In genomic region chr12:65640489-65640901, GRCh38 we compare ENCODE assay signal across 15 cellular contexts.
A peak's percentile ranks its signal among the peaks of the same experiment; 100 is the strongest.
DNase-seq lines count a peak whose midpoint lies in the region; ATAC-seq and TF ChIP-seq lines count a peak whose summit lies in the region.
"Had no signal": no experiment of that assay in that cellular context is flagged by ENCODE, and none has a peak within 500 bp of the region (broad histone marks: within the 10 kb centered on the region; RNA-seq: fewer than 3 reads in every experiment).

No MANE protein-coding gene starts in this region.

- H3K4me1 ChIP-seq in left ventricle myocardium inferior = no peaks in the 10 kb centered on the region
- H3K4me1 ChIP-seq in upper lobe of right lung = no peaks in the 10 kb centered on the region

- H3K27me3 ChIP-seq in left ventricle myocardium inferior (ENCODE audit: low read depth) (peaks cover 31% of the 10 kb centered on the region), brain microvascular endothelial cell (replicated peaks) (no peaks in the 10 kb centered on the region), upper lobe of right lung (peaks cover 17% of the 10 kb centered on the region)
- H3K27me3 ChIP-seq: ovary had no signal

- H3K9me3 ChIP-seq in left ventricle myocardium inferior (replicated peaks) = no peaks in the 10 kb centered on the region
- H3K9me3 ChIP-seq in upper lobe of right lung = no peaks in the 10 kb centered on the region
- H3K9me3 ChIP-seq: ovary had no signal

- no peaks in the 10 kb centered on the region for H3K36me3 ChIP-seq in left ventricle myocardium inferior
- H3K36me3 ChIP-seq in brain microvascular endothelial cell (replicated peaks) = no peaks in the 10 kb centered on the region
- no peaks in the 10 kb centered on the region for H3K36me3 ChIP-seq in upper lobe of right lung
- H3K36me3 ChIP-seq: ovary had no signal

- TF ChIP-seq CTCF in left ventricle myocardium inferior (IDR thresholded peaks at IDR 0.05; ENCODE audit: borderline replicate concordance) (no peak), brain microvascular endothelial cell (IDR thresholded peaks at IDR 0.05; ENCODE audit: low read depth, low read length, missing control alignments) (no peak), upper lobe of right lung (IDR thresholded peaks at IDR 0.05) (no peak)

- intact Hi-C loops in Right ventricle myocardium inferior (cut with DNase I) = no loop called here
- intact Hi-C loops in left ventricle myocardium inferior (cut with micrococcal nuclease) = no loop called here
- intact Hi-C loops in left ventricle myocardium superior (cut with micrococcal nuclease) = no loop called here
- intact Hi-C loops in upper lobe of right lung (cut with DNase I) = no loop called here

- H3K27ac ChIP-seq in left ventricle myocardium inferior (replicated peaks) (no peak overlapping the region), brain microvascular endothelial cell (peak overlapping the region; percentile 72), upper lobe of right lung (no peak overlapping the region)
- H3K27ac ChIP-seq: 22Rv1, ovary, RWPE1 had no signal

- in situ Hi-C loops in brain microvascular endothelial cell (cut with HindIII; ENCODE audit: low pct_ligation_motif_present, low sequenced_read_pairs) = no loop called here

- ATAC-seq in Right ventricle myocardium inferior (peak; percentile 83), left ventricle myocardium superior (peak; percentile 95), upper lobe of right lung (no peak)
- ATAC-seq: activated CD4-positive, alpha-beta T cell treated with anti-CD3 and anti-CD28 coated beads for 36 hours; CD8-positive, alpha-beta T cell had no signal

- H3K4me3 ChIP-seq in left ventricle myocardium inferior (no peak overlapping the region), brain microvascular endothelial cell (ENCODE audit: low read depth, low read length) (no peak overlapping the region), upper lobe of right lung (no peak overlapping the region)
- H3K4me3 ChIP-seq: ovary had no signal

- no peak for DNase-seq in Right ventricle myocardium inferior (ENCODE audit: missing footprints)
- DNase-seq in left ventricle myocardium inferior = no peak
- DNase-seq in brain microvascular endothelial cell = peak; percentile 85
- no peak for DNase-seq in left ventricle myocardium superior
- peak; percentile 95 for DNase-seq in stromal cell of bone marrow (ENCODE audit: low read depth)
- DNase-seq in upper lobe of right lung = no peak
- no peak for DNase-seq in activated CD4-positive, alpha-beta T cell treated with anti-CD3 and anti-CD28 coated beads, Interleukin-2, amount 50 U/mL, for 4 hours
- no peak for DNase-seq in stimulated activated CD4-positive, alpha-beta T cell treated with anti-CD3 and anti-CD28 coated beads, Interleukin-4, amount 100 ng/mL, for 24 hours
- DNase-seq: activated CD4-positive, alpha-beta T cell treated with anti-CD3 and anti-CD28 coated beads for 36 hours; CD8-positive, alpha-beta T cell; MM.1S; ovary; T-helper 9 cell had no signal

Comparison
In these comparisons a context has a peak if more than half of its experiments do, and no peak if none do; other contexts are left out.
1. DNase-seq: peak in brain microvascular endothelial cell (single experiment) and stromal cell of bone marrow (single experiment); none in Right ventricle myocardium inferior (single experiment), left ventricle myocardium inferior (single experiment), left ventricle myocardium superior (single experiment), upper lobe of right lung (single experiment), activated CD4-positive, alpha-beta T cell treated with anti-CD3 and anti-CD28 coated beads, Interleukin-2, amount 50 U/mL, for 4 hours (0 of 2) and stimulated activated CD4-positive, alpha-beta T cell treated with anti-CD3 and anti-CD28 coated beads, Interleukin-4, amount 100 ng/mL, for 24 hours (single experiment).